8 cellular contexts compared by ENCODE assay signal in genomic region chr2:205682239-205683021, GRCh38. TPM values are rescaled to one million over a fixed set of nuclear protein-coding genes. Genes with fewer than 3 reads are reported as not detected.
A peak's percentile ranks its signal among the peaks of the same experiment; 100 is the strongest.
DNase-seq lines count a peak whose midpoint lies in the region; ATAC-seq, FAIRE-seq and TF ChIP-seq lines count a peak whose summit lies in the region.

Gene NRP2, plus strand, starts transcription at chr2:205682501. Its CDS starts 790 bp downstream, at chr2:205683291.

- no peaks in the 10 kb centered on the region for H3K9me3 Mint-ChIP-seq in activated naive CD4-positive, alpha-beta T cell treated with anti-CD3 and anti-CD28 coated beads, Interleukin-2, amount 50 U/mL, for 72 hours

- H3K36me3 ChIP-seq in KMS-11 (ENCODE audit: insufficient read depth): no peaks in the 10 kb centered on the region
- H3K36me3 ChIP-seq in neural cell (ENCODE audit: insufficient read depth, low read length): no peaks in the 10 kb centered on the region

- no peak for FAIRE-seq in frontal cortex (lab: Jason Lieb, UNC)

- H3K27me3 ChIP-seq in KMS-11 (ENCODE audit: insufficient read depth, low read depth) (no peaks in the 10 kb centered on the region; the same call in 1 of the 2 replicates), neural cell (ENCODE audit: insufficient read depth, low read depth, low read length) (peaks cover 46% of the 10 kb centered on the region)

- H3F3A ChIP-seq in neural cell (ENCODE audit: insufficient read depth, low read length, poor library complexity, severe bottlenecking): no peaks in the 10 kb centered on the region

- peak; percentile 64 for TF ChIP-seq RAD21 in neural cell (conservative IDR thresholded peaks at IDR 0.05)

- H3K4me3 ChIP-seq in KMS-11 (IDR thresholded peaks at IDR 0.05; ENCODE audit: insufficient read depth, low read depth, low read length) (no peak within 1 kb of the TSS), neural cell (ENCODE audit: low read length) (peak within 1 kb of the TSS; percentile 91)

- peak; percentile 64 for ATAC-seq in GM21825 (IDR thresholded peaks at IDR 0.05; ENCODE audit: unreplicated experiment)
- peak; percentile 80 to 86 for ATAC-seq in activated naive CD4-positive, alpha-beta T cell treated with anti-CD3 and anti-CD28 coated beads, Interleukin-2, amount 50 U/mL, for 72 hours

- H3K36me3 Mint-ChIP-seq in activated naive CD4-positive, alpha-beta T cell treated with anti-CD3 and anti-CD28 coated beads, Interleukin-2, amount 50 U/mL, for 72 hours: peaks cover 0 to 5% of the 10 kb centered on the region in 2 donors

- no peak for TF ChIP-seq CTCF in KMS-11 (conservative IDR thresholded peaks at IDR 0.05; ENCODE audit: low read depth, low read length)
- no peak for TF ChIP-seq CTCF in RWPE1 (conservative IDR thresholded peaks at IDR 0.05; ENCODE audit: low read depth)
- TF ChIP-seq CTCF in neural cell (IDR thresholded peaks at IDR 0.05; ENCODE audit: poor library complexity, severe bottlenecking): no peak

- CTCF ChIA-PET in RWPE1 (lab: Yijun Ruan, JAX): interaction anchor here (0.7 kb wide), 4 partner anchors 19 to 400 kb away, joined by 3 to 6 read pairs (median 6); no protein-coding TSS in a partner anchor

- peak; percentile 44 for TF ChIP-seq EP300 in neural cell (conservative IDR thresholded peaks at IDR 0.05; ENCODE audit: poor library complexity, severe bottlenecking)

- no peak within 1 kb of the TSS for H3K27ac ChIP-seq in KMS-11
- peak within 1 kb of the TSS; percentile 72 for H3K27ac ChIP-seq in RWPE1
- peak within 1 kb of the TSS; percentile 74 for H3K27ac ChIP-seq in neural cell (ENCODE audit: low read length)

- no peaks in the 10 kb centered on the region for H3K9me2 ChIP-seq in neural cell (ENCODE audit: insufficient read depth, low read length)

- no peaks in the 10 kb centered on the region for H3K4me1 ChIP-seq in KMS-11 (ENCODE audit: low read depth, poor library complexity, severe bottlenecking)

- H3K4me2 ChIP-seq in KMS-11 (peak within 1 kb of the TSS; percentile 39), neural cell (ENCODE audit: low read length) (peak within 1 kb of the TSS; percentile 28)

- no peak within 1 kb of the TSS for H3K9ac ChIP-seq in KMS-11
- H3K9ac ChIP-seq in neural cell (ENCODE audit: low read length): peak within 1 kb of the TSS; percentile 88

- H3K27ac Mint-ChIP-seq in activated naive CD4-positive, alpha-beta T cell treated with anti-CD3 and anti-CD28 coated beads, Interleukin-2, amount 50 U/mL, for 72 hours: no peak within 1 kb of the TSS

- no peaks in the 10 kb centered on the region for H4K20me1 ChIP-seq in KMS-11 (ENCODE audit: insufficient read depth)
- H4K20me1 ChIP-seq in neural cell (ENCODE audit: insufficient read depth): no peaks in the 10 kb centered on the region

- POLR2A ChIA-PET in RWPE1 (lab: Yijun Ruan, JAX; ENCODE audit: low non-redundant PET): no interaction called here

- DNase-seq in DMS53 treated with DMSO at 0.1 percent for 48 hours (lab: John Stamatoyannopoulos, UW; ENCODE audit: unreplicated experiment): peak; percentile 71
- DNase-seq in RWPE1 (ENCODE audit: low spot score): peak; percentile 64
- peak in 1 of 2 donors; percentile 66 for DNase-seq in activated naive CD4-positive, alpha-beta T cell treated with anti-CD3 and anti-CD28 coated beads, Interleukin-2, amount 50 U/mL, for 72 hours (ENCODE audit: low spot score in 2 of 2)
- peak; percentile 69 to 76 for DNase-seq in frontal cortex (ENCODE audit: low spot score in 2 of 2)
- peak; percentile 88 for DNase-seq in ureter (ENCODE audit: low spot score)

- H3K79me2 ChIP-seq in KMS-11 (ENCODE audit: insufficient read depth, low read depth) (no peaks in the 10 kb centered on the region), neural cell (replicated peaks; ENCODE audit: insufficient read depth, low read length) (peaks cover 20% of the 10 kb centered on the region)

- H2AFZ ChIP-seq in KMS-11 (ENCODE audit: low read depth) (peak within 1 kb of the TSS; percentile 71; the same call in 1 of the 2 replicates), neural cell (ENCODE audit: low read depth, low read length) (peak within 1 kb of the TSS; percentile 74)

- no peaks in the 10 kb centered on the region for H3K9me3 ChIP-seq in neural cell (ENCODE audit: low read length)

TF ChIP-seq in neural cell, 6 proteins besides CTCF, POLR2A, EP300 and RAD21:
- TF ChIP-seq SMC3 (conservative IDR thresholded peaks at IDR 0.05; ENCODE audit: poor library complexity): peak; percentile 56
- TF ChIP-seq MXI1 (conservative IDR thresholded peaks at IDR 0.05; ENCODE audit: poor library complexity, severe bottlenecking): peak; percentile 78
- TF ChIP-seq POLR2AphosphoS5 (IDR thresholded peaks at IDR 0.05): peak; percentile 84
- TF ChIP-seq REST (IDR thresholded peaks at IDR 0.05; ENCODE audit: borderline replicate concordance): peak; percentile 54
- peak; percentile 81 for TF ChIP-seq TAF1 (IDR thresholded peaks at IDR 0.05; ENCODE audit: low read depth)
- no peak for TF ChIP-seq EZH2 (IDR thresholded peaks at IDR 0.05; ENCODE audit: borderline replicate concordance, insufficient read depth, low read length, poor library complexity, severe bottlenecking)

RNA-seq across cellular contexts. Expression of gene NRP2, which starts in this region (rescaled TPM):
- 1 to 10 TPM in 1 of 2 donors, under 1 TPM in 1; 0.59 to 3.0 TPM for total RNA-seq in activated naive CD4-positive, alpha-beta T cell treated with anti-CD3 and anti-CD28 coated beads, Interleukin-2, amount 50 U/mL, for 72 hours
- total RNA-seq in frontal cortex (26.1 TPM), ureter (55.8 TPM)
- polyA plus RNA-seq in neural cell: 28.2 and 30.2 TPM in 2 replicates
- 64.0 and 73.7 TPM in 2 replicates for polyA minus RNA-seq in neural cell
